Comparison of ENCODE assay signal across 1 cellular context in genomic region chr17:37643118-37643766, GRCh38.
TF ChIP-seq lines count a peak whose summit lies in the region.

A gene with protein sequence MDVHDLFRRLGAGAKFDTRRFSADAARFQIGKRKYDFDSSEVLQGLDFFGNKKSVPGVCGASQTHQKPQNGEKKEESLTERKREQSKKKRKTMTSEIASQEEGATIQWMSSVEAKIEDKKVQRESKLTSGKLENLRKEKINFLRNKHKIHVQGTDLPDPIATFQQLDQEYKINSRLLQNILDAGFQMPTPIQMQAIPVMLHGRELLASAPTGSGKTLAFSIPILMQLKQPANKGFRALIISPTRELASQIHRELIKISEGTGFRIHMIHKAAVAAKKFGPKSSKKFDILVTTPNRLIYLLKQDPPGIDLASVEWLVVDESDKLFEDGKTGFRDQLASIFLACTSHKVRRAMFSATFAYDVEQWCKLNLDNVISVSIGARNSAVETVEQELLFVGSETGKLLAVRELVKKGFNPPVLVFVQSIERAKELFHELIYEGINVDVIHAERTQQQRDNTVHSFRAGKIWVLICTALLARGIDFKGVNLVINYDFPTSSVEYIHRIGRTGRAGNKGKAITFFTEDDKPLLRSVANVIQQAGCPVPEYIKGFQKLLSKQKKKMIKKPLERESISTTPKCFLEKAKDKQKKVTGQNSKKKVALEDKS (minus strand): TSS chr17:37643446. CDS start chr17:37643420, 26 bp downstream.

TF ChIP-seq in HepG2, 621 proteins besides CTCF, POLR2A, EP300 and RAD21 (continued from another document and continues in another):
- TF ChIP-seq, protein P1, sequence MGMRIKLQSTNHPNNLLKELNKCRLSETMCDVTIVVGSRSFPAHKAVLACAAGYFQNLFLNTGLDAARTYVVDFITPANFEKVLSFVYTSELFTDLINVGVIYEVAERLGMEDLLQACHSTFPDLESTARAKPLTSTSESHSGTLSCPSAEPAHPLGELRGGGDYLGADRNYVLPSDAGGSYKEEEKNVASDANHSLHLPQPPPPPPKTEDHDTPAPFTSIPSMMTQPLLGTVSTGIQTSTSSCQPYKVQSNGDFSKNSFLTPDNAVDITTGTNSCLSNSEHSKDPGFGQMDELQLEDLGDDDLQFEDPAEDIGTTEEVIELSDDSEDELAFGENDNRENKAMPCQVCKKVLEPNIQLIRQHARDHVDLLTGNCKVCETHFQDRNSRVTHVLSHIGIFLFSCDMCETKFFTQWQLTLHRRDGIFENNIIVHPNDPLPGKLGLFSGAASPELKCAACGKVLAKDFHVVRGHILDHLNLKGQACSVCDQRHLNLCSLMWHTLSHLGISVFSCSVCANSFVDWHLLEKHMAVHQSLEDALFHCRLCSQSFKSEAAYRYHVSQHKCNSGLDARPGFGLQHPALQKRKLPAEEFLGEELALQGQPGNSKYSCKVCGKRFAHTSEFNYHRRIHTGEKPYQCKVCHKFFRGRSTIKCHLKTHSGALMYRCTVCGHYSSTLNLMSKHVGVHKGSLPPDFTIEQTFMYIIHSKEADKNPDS (CRISPR knock-in tag; IDR thresholded peaks at IDR 0.05), result no peak
- TF ChIP-seq ISL2 (CRISPR knock-in tag; IDR thresholded peaks at IDR 0.05), result peak; percentile 29; the same call in 1 of the 2 replicates
- TF ChIP-seq, protein P2, sequence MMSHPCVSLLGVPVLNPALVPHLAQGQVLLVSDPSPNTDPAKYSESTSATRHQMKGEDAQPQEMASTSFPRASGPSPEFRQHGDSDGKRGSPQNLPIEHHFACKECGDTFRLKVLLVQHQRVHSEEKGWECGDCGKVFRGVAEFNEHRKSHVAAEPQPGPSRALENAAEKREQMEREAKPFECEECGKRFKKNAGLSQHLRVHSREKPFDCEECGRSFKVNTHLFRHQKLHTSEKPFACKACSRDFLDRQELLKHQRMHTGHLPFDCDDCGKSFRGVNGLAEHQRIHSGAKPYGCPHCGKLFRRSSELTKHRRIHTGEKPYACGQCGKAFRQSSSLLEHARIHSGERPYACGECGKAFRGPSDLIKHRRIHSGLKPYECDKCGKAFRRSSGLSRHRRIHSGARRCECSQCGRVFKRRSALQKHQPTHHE (CRISPR knock-in tag; IDR thresholded peaks at IDR 0.05; ENCODE audit: borderline replicate concordance), result no peak
- TF ChIP-seq, protein P3, sequence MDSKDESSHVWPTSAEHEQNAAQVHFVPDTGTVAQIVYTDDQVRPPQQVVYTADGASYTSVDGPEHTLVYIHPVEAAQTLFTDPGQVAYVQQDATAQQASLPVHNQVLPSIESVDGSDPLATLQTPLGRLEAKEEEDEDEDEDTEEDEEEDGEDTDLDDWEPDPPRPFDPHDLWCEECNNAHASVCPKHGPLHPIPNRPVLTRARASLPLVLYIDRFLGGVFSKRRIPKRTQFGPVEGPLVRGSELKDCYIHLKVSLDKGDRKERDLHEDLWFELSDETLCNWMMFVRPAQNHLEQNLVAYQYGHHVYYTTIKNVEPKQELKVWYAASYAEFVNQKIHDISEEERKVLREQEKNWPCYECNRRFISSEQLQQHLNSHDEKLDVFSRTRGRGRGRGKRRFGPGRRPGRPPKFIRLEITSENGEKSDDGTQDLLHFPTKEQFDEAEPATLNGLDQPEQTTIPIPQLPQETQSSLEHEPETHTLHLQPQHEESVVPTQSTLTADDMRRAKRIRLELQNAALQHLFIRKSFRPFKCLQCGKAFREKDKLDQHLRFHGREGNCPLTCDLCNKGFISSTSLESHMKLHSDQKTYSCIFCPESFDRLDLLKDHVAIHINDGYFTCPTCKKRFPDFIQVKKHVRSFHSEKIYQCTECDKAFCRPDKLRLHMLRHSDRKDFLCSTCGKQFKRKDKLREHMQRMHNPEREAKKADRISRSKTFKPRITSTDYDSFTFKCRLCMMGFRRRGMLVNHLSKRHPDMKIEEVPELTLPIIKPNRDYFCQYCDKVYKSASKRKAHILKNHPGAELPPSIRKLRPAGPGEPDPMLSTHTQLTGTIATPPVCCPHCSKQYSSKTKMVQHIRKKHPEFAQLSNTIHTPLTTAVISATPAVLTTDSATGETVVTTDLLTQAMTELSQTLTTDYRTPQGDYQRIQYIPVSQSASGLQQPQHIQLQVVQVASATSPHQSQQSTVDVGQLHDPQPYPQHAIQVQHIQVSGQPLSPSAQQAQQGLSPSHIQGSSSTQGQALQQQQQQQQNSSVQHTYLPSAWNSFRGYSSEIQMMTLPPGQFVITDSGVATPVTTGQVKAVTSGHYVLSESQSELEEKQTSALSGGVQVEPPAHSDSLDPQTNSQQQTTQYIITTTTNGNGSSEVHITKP (CRISPR knock-in tag; IDR thresholded peaks at IDR 0.05; ENCODE audit: low read depth), result no peak
- no peak for TF ChIP-seq SUZ12 (IDR thresholded peaks at IDR 0.05; ENCODE audit: low read depth, low read length)
- TF ChIP-seq ZNF337 (CRISPR knock-in tag; IDR thresholded peaks at IDR 0.05; ENCODE audit: borderline replicate concordance, low read depth), result no peak
- peak; percentile 82 for TF ChIP-seq KDM5A (IDR thresholded peaks at IDR 0.05; ENCODE audit: borderline replicate concordance, low read length)
- no peak for TF ChIP-seq NFE2 (CRISPR knock-in tag; IDR thresholded peaks at IDR 0.05)
- peak; percentile 52; the same call in 1 of the 2 replicates for TF ChIP-seq GABPB1 (CRISPR knock-in tag; IDR thresholded peaks at IDR 0.05)
- TF ChIP-seq KAT2B (IDR thresholded peaks at IDR 0.05; ENCODE audit: borderline replicate concordance, low read depth, low read length), result no peak
- TF ChIP-seq ZNF589 (CRISPR knock-in tag; conservative IDR thresholded peaks at IDR 0.05), result no peak
- TF ChIP-seq NBN (conservative IDR thresholded peaks at IDR 0.05), result no peak
- no peak for TF ChIP-seq ZBTB44 (CRISPR knock-in tag; IDR thresholded peaks at IDR 0.05)
- TF ChIP-seq KDM4B (CRISPR knock-in tag; IDR thresholded peaks at IDR 0.05), result no peak
- no peak for TF ChIP-seq KLF12 (CRISPR knock-in tag; IDR thresholded peaks at IDR 0.05; ENCODE audit: borderline replicate concordance)
- TF ChIP-seq ZNF263 (CRISPR knock-in tag; IDR thresholded peaks at IDR 0.05), result peak; percentile 34; the same call in 1 of the 2 replicates
- peak; percentile 61; the same call in 1 of the 2 replicates for TF ChIP-seq PHF20 (CRISPR knock-in tag; IDR thresholded peaks at IDR 0.05)
- TF ChIP-seq FOXA1 (IDR thresholded peaks at IDR 0.05), result no peak
- TF ChIP-seq FOXA1 (CRISPR knock-in tag; IDR thresholded peaks at IDR 0.05), result no peak
- TF ChIP-seq CREB1 (IDR thresholded peaks at IDR 0.05), result 0 out of 2 replicates have a peak, but pooled peaks have one; percentile 23
- TF ChIP-seq CREB1 (CRISPR knock-in tag; IDR thresholded peaks at IDR 0.05), result peak; percentile 58
- TF ChIP-seq SPEN (CRISPR knock-in tag; IDR thresholded peaks at IDR 0.05; ENCODE audit: low read depth), result peak; percentile 60
- TF ChIP-seq, protein P4, sequence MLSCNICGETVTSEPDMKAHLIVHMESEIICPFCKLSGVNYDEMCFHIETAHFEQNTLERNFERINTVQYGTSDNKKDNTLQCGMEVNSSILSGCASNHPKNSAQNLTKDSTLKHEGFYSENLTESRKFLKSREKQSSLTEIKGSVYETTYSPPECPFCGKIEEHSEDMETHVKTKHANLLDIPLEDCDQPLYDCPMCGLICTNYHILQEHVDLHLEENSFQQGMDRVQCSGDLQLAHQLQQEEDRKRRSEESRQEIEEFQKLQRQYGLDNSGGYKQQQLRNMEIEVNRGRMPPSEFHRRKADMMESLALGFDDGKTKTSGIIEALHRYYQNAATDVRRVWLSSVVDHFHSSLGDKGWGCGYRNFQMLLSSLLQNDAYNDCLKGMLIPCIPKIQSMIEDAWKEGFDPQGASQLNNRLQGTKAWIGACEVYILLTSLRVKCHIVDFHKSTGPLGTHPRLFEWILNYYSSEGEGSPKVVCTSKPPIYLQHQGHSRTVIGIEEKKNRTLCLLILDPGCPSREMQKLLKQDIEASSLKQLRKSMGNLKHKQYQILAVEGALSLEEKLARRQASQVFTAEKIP (CRISPR knock-in tag; IDR thresholded peaks at IDR 0.05; ENCODE audit: borderline replicate concordance), result no peak
- TF ChIP-seq KAT8 (CRISPR knock-in tag; IDR thresholded peaks at IDR 0.05), result peak; percentile 76
- TF ChIP-seq, protein P5, sequence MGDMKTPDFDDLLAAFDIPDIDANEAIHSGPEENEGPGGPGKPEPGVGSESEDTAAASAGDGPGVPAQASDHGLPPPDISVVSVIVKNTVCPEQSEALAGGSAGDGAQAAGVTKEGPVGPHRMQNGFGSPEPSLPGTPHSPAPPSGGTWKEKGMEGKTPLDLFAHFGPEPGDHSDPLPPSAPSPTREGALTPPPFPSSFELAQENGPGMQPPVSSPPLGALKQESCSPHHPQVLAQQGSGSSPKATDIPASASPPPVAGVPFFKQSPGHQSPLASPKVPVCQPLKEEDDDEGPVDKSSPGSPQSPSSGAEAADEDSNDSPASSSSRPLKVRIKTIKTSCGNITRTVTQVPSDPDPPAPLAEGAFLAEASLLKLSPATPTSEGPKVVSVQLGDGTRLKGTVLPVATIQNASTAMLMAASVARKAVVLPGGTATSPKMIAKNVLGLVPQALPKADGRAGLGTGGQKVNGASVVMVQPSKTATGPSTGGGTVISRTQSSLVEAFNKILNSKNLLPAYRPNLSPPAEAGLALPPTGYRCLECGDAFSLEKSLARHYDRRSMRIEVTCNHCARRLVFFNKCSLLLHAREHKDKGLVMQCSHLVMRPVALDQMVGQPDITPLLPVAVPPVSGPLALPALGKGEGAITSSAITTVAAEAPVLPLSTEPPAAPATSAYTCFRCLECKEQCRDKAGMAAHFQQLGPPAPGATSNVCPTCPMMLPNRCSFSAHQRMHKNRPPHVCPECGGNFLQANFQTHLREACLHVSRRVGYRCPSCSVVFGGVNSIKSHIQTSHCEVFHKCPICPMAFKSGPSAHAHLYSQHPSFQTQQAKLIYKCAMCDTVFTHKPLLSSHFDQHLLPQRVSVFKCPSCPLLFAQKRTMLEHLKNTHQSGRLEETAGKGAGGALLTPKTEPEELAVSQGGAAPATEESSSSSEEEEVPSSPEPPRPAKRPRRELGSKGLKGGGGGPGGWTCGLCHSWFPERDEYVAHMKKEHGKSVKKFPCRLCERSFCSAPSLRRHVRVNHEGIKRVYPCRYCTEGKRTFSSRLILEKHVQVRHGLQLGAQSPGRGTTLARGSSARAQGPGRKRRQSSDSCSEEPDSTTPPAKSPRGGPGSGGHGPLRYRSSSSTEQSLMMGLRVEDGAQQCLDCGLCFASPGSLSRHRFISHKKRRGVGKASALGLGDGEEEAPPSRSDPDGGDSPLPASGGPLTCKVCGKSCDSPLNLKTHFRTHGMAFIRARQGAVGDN (CRISPR knock-in tag; IDR thresholded peaks at IDR 0.05), result peak; percentile 85
- TF ChIP-seq, protein P6, sequence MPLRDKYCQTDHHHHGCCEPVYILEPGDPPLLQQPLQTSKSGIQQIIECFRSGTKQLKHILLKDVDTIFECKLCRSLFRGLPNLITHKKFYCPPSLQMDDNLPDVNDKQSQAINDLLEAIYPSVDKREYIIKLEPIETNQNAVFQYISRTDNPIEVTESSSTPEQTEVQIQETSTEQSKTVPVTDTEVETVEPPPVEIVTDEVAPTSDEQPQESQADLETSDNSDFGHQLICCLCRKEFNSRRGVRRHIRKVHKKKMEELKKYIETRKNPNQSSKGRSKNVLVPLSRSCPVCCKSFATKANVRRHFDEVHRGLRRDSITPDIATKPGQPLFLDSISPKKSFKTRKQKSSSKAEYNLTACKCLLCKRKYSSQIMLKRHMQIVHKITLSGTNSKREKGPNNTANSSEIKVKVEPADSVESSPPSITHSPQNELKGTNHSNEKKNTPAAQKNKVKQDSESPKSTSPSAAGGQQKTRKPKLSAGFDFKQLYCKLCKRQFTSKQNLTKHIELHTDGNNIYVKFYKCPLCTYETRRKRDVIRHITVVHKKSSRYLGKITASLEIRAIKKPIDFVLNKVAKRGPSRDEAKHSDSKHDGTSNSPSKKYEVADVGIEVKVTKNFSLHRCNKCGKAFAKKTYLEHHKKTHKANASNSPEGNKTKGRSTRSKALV (CRISPR knock-in tag; IDR thresholded peaks at IDR 0.05), result no peak
- TF ChIP-seq, protein P7, sequence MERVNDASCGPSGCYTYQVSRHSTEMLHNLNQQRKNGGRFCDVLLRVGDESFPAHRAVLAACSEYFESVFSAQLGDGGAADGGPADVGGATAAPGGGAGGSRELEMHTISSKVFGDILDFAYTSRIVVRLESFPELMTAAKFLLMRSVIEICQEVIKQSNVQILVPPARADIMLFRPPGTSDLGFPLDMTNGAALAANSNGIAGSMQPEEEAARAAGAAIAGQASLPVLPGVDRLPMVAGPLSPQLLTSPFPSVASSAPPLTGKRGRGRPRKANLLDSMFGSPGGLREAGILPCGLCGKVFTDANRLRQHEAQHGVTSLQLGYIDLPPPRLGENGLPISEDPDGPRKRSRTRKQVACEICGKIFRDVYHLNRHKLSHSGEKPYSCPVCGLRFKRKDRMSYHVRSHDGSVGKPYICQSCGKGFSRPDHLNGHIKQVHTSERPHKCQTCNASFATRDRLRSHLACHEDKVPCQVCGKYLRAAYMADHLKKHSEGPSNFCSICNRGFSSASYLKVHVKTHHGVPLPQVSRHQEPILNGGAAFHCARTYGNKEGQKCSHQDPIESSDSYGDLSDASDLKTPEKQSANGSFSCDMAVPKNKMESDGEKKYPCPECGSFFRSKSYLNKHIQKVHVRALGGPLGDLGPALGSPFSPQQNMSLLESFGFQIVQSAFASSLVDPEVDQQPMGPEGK (CRISPR knock-in tag; IDR thresholded peaks at IDR 0.05), result peak; percentile 34; the same call in 1 of the 2 replicates
- TF ChIP-seq FOXA3 (CRISPR knock-in tag; IDR thresholded peaks at IDR 0.05), result no peak
- no peak for TF ChIP-seq RFX3 (CRISPR knock-in tag; IDR thresholded peaks at IDR 0.05)
- no peak for TF ChIP-seq SRF (IDR thresholded peaks at IDR 0.05; ENCODE audit: low read depth, low read length)
- TF ChIP-seq ZNF75D (CRISPR knock-in tag; IDR thresholded peaks at IDR 0.05; ENCODE audit: borderline replicate concordance), result no peak
- TF ChIP-seq, protein P8, sequence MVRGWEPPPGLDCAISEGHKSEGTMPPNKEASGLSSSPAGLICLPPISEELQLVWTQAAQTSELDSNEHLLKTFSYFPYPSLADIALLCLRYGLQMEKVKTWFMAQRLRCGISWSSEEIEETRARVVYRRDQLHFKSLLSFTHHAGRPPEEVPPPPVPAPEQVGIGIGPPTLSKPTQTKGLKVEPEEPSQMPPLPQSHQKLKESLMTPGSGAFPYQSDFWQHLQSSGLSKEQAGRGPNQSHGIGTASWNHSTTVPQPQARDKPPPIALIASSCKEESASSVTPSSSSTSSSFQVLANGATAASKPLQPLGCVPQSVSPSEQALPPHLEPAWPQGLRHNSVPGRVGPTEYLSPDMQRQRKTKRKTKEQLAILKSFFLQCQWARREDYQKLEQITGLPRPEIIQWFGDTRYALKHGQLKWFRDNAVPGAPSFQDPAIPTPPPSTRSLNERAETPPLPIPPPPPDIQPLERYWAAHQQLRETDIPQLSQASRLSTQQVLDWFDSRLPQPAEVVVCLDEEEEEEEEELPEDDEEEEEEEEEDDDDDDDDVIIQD (CRISPR knock-in tag; IDR thresholded peaks at IDR 0.05; ENCODE audit: low read depth), result peak; percentile 32
- no peak for TF ChIP-seq TGIF2 (CRISPR knock-in tag; IDR thresholded peaks at IDR 0.05)
